ENCODE assay signal across 8 cellular contexts in genomic region chr2:206765242-206766056, GRCh38. TPM values are rescaled to one million over a fixed set of nuclear protein-coding genes. Genes with fewer than 3 reads are reported as not detected.
A peak's percentile ranks its signal among the peaks of the same experiment; 100 is the strongest.
DNase-seq lines count a peak whose midpoint lies in the region; ATAC-seq and TF ChIP-seq lines count a peak whose summit lies in the region.

TSS of gene FASTKD2 (plus strand) at chr2:206765606. CDS start at chr2:206766694, 1,088 bp downstream.
TSS of gene MDH1B (minus strand) at chr2:206765328. CDS start at chr2:206765271, 57 bp downstream.

- no peak for TF ChIP-seq CTCF in liver (IDR thresholded peaks at IDR 0.05; ENCODE audit: low read depth, low read length, missing input control)

- peak within 1 kb of the TSS; percentile 63 to 96 (median 92) for H3K4me3 ChIP-seq in liver (ENCODE audit: low read depth in 1 of 3, low read length in 3 of 3)

- no peak for TF ChIP-seq RAD21 in liver (IDR thresholded peaks at IDR 0.05)

- ATAC-seq in GM19351 (IDR thresholded peaks at IDR 0.05; ENCODE audit: unreplicated experiment) = peak; percentile 91
- peak; percentile 88 for ATAC-seq in HG03521 (IDR thresholded peaks at IDR 0.05; ENCODE audit: unreplicated experiment)

- H3K27ac ChIP-seq in liver (ENCODE audit: low read depth in 1 of 2, low read length in 2 of 2) = peak within 1 kb of the TSS; percentile 91 to 95

- H3K9me3 ChIP-seq in liver (ENCODE audit: control insufficient read depth in 4 of 4, low read length in 3 of 4) = no peaks in the 10 kb centered on the region

- H3K36me3 ChIP-seq in liver (ENCODE audit: control insufficient read depth in 4 of 4, insufficient read depth in 3 of 4, low read depth in 1 of 4, low read length in 3 of 4) = peaks cover 0 to 20% (median 6%) of the 10 kb centered on the region in 4 donors

- DNase-seq in C1 segment of cervical spinal cord (lab: John Stamatoyannopoulos, UW) (peak; percentile 41 to 95 (median 86)), NCI-H748 (lab: John Stamatoyannopoulos, UW; ENCODE audit: unreplicated experiment) (peak; percentile 90), dermis microvascular lymphatic vessel endothelial cell (ENCODE audit: low read depth in 2 of 2) (peak; percentile 91 to 95)
- peak; percentile 66 to 74 for DNase-seq in activated CD4-positive, alpha-beta T cell treated with anti-CD3 and anti-CD28 coated beads, Interleukin-2, amount 50 U/mL, for 4 hours
- DNase-seq in stimulated activated CD4-positive, alpha-beta T cell treated with anti-CD3 and anti-CD28 coated beads, Interleukin-4, amount 100 ng/mL, for 1 hour = peak; percentile 80

- peak within 1 kb of the TSS; percentile 86 to 89 for H3K9ac ChIP-seq in liver (ENCODE audit: low read depth in 1 of 2, low read length in 2 of 2)

- H3K4me1 ChIP-seq in liver (ENCODE audit: control insufficient read depth in 4 of 4, insufficient read depth in 4 of 4, low read length in 3 of 4) = peaks cover 0 to 22% (median 10%) of the 10 kb centered on the region in 4 donors

- H3K27me3 ChIP-seq in liver (ENCODE audit: control insufficient read depth in 4 of 4, insufficient read depth in 4 of 4, low read length in 3 of 4) = peaks cover 0 to 4% (median 2%) of the 10 kb centered on the region in 4 donors

- under 1% methylated on average over 46 of the region's 46 CpGs for WGBS in liver

TF ChIP-seq in liver, 16 proteins besides CTCF, POLR2A, EP300 and RAD21:
- TF ChIP-seq ZBTB33 (IDR thresholded peaks at IDR 0.05) (peak; percentile 100), ATF3 (IDR thresholded peaks at IDR 0.05) (peak; percentile 26), GABPA (IDR thresholded peaks at IDR 0.05 in 1 of 2, conservative IDR thresholded peaks at IDR 0.05 in 1 of 2) (peak in 1 of 2 donors; percentile 61), EGR1 (IDR thresholded peaks at IDR 0.05; ENCODE audit: low read depth in 2 of 2) (no peak), SP1 (IDR thresholded peaks at IDR 0.05) (peak; percentile 8), YY1 (IDR thresholded peaks at IDR 0.05) (peak; percentile 99), HNF4A (conservative IDR thresholded peaks at IDR 0.05) (peak in 1 of 2 donors; percentile 42), RXRA (IDR thresholded peaks at IDR 0.05) (peak; percentile 54 to 57), FOXA1 (IDR thresholded peaks at IDR 0.05) (no peak), REST (IDR thresholded peaks at IDR 0.05) (peak; percentile 75), FOXA2 (IDR thresholded peaks at IDR 0.05) (no peak), NR2F2 (IDR thresholded peaks at IDR 0.05) (peak; percentile 71), TAF1 (conservative IDR thresholded peaks at IDR 0.05) (no peak), MAX (IDR thresholded peaks at IDR 0.05) (peak; percentile 96), JUND (IDR thresholded peaks at IDR 0.05) (peak; percentile 34 to 71), HNF4G (IDR thresholded peaks at IDR 0.05) (no peak)

RNA-seq across cellular contexts. Expression of gene FASTKD2, which starts in this region (rescaled TPM):
- total RNA-seq in dermis microvascular lymphatic vessel endothelial cell (27.6 and 31.6 TPM in 2 replicates), liver (10 to 100 TPM; 16.0 to 36.3 TPM)
- 10 to 100 TPM; 12.5 to 14.1 TPM for polyA plus RNA-seq in liver

RNA-seq across cellular contexts. Expression of gene MDH1B, which starts in this region (rescaled TPM):
- total RNA-seq in dermis microvascular lymphatic vessel endothelial cell (0.13 TPM in 2 replicates), liver (under 1 TPM; 0.09 to 0.33 TPM)
- under 1 TPM in 1 of 2 donors, not detected in 1; 0.18 TPM for polyA plus RNA-seq in liver

Comparison
In these comparisons a context has a peak if more than half of its experiments do, and no peak if none do; other contexts are left out.
1. Peak in every context shown above with its lines: DNase-seq, ATAC-seq, H3K4me3 ChIP-seq and H3K27ac ChIP-seq.